Comparison of ENCODE assay signal across 14 cellular contexts in the genomic region with DNA sequence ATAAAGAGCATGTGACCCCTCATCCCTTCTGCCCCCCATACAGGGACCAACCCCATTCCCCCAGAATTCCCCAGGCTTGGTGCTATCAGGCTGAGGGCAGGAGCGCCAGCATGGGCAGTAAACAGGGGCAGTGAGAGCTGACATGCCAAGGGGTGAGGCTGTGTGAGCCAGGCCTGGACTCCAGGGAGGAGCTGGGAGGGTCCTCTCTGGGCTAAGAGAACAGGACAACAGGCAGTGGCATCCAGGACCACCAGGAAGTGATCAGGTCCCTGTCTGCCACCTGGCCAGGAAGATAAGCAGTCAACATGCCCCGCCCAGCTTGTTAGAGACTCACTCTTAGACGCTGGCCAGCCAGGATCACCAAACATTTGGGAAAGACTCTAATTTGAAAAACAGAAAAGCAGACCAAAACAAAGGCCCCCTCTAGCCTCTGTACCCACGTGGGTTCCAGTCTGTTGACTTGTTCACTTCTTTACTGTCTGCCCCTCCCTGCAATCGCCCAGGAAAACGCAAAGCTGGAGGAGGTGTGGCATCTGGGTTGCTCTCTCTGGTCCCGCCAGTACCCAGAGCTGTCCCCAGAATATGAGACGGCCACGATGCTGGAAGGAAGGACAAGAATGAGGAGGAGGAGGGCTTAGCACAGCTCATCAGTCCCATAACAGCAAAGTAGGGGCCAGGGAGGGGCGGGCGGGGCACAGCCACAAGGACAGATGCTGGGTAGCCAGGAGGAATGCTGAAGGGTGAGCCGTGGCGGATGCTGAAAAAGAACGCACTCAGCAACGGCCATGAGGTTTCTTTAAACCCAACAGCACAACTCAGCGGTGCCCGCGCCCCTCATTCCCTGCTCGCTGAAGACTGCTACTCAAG.
DNase-seq lines count a peak whose midpoint lies in the region; ATAC-seq and TF ChIP-seq lines count a peak whose summit lies in the region.
"Had no signal": no experiment of that assay in that cellular context is flagged by ENCODE, and none has a peak within 500 bp of the region (broad histone marks: within the 10 kb centered on the region; RNA-seq: fewer than 3 reads in every experiment).

No MANE protein-coding gene starts in this region.

- POLR2A ChIA-PET in T-cell (lab: Charles Lee), result no interaction called here

- H3K79me2 ChIP-seq in GM23338 (replicated peaks; ENCODE audit: insufficient read depth), result peaks cover 85% of the 10 kb centered on the region

- H3K4me3 Mint-ChIP-seq in GM23338, result no peak overlapping the region
- H3K4me3 Mint-ChIP-seq in T-cell, result peak overlapping the region in 1 of 3 donors; percentile 42
- H3K4me3 Mint-ChIP-seq: CD8-positive, alpha-beta T cell had no signal

- H3F3A ChIP-seq in GM23338 (replicated peaks; ENCODE audit: low read depth), result no peaks in the 10 kb centered on the region

- peaks cover 7% of the 10 kb centered on the region for H3K27me3 Mint-ChIP-seq in GM23338 (ENCODE audit: insufficient read depth, low read depth, poor library complexity)
- no peaks in the 10 kb centered on the region for H3K27me3 Mint-ChIP-seq in T-cell

- H3K27me3 ChIP-seq in GM23338 (ENCODE audit: insufficient read depth) (no peaks in the 10 kb centered on the region), psoas muscle (ENCODE audit: insufficient read depth in 3 of 3, low read length in 2 of 3) (no peaks in the 10 kb centered on the region), upper lobe of right lung (no peaks in the 10 kb centered on the region)
- H3K27me3 ChIP-seq: SJSA1 had no signal

- H3K9me3 Mint-ChIP-seq in GM23338 (no peaks in the 10 kb centered on the region; the same call in 2 of the 3 replicates), T-cell (no peaks in the 10 kb centered on the region)
- H3K9me3 Mint-ChIP-seq: CD8-positive, alpha-beta T cell had no signal

- peaks cover 34% of the 10 kb centered on the region for H3K4me1 ChIP-seq in GM23338 (ENCODE audit: insufficient read depth)
- H3K4me1 ChIP-seq in psoas muscle, result peaks cover 90% of the 10 kb centered on the region
- H3K4me1 ChIP-seq in upper lobe of right lung, result peaks cover 18% of the 10 kb centered on the region
- H3K4me1 ChIP-seq: SJSA1 had no signal

- 0 out of 2 replicates have a peak overlapping the region, but pooled peaks have one; percentile 27 for H3K4me2 ChIP-seq in GM23338

- H3K9me2 ChIP-seq in GM23338 (ENCODE audit: insufficient read depth), result no peaks in the 10 kb centered on the region

- H3K27ac ChIP-seq in GM23338 (ENCODE audit: low read depth) (peak overlapping the region; percentile 39; the same call in 1 of the 2 replicates), psoas muscle (peak overlapping the region; percentile 61), upper lobe of right lung (no peak overlapping the region)
- H3K27ac ChIP-seq: SJSA1, thoracic aorta had no signal

- DNase-seq in GM23338 (ENCODE audit: low spot score) (no peak), T-cell (no peak), islet precursor cell (peak; percentile 51), psoas muscle (peak in 1 of 2 donors; percentile 26), upper lobe of right lung (no peak), NCI-H446 treated with DMSO at 0.1 percent for 48 hours (lab: John Stamatoyannopoulos, UW) (no peak), SKM-1 treated with dmso at 0.1 percent for 144 hours (lab: John Stamatoyannopoulos, UW; ENCODE audit: unreplicated experiment) (no peak), inferior parietal cortex (ENCODE audit: extremely low spot score) (no peak)
- DNase-seq: activated CD4-positive, alpha-beta T cell treated with anti-CD3 and anti-CD28 coated beads, Interleukin-2, amount 50 U/mL, for 48 hours; CD8-positive, alpha-beta T cell; EL; NCI-H2029 treated with DMSO at 0.1 percent for 48 hours had no signal

- CTCF ChIA-PET in T-cell (lab: Charles Lee), result no interaction called here

- H3K36me3 ChIP-seq in GM23338 (ENCODE audit: insufficient read depth) (no peaks in the 10 kb centered on the region), psoas muscle (ENCODE audit: insufficient read depth in 1 of 2, low read depth in 1 of 2) (no peaks in the 10 kb centered on the region), upper lobe of right lung (no peaks in the 10 kb centered on the region)
- H3K36me3 ChIP-seq: SJSA1, thoracic aorta had no signal

- H4K20me1 ChIP-seq in GM23338 (replicated peaks; ENCODE audit: insufficient read depth), result peaks cover 20% of the 10 kb centered on the region; the same call in 1 of the 2 replicates

- intact Hi-C loops in psoas muscle (cut with DNase I), result no loop called here
- intact Hi-C loops in upper lobe of right lung (cut with DNase I), result no loop called here

- no peak overlapping the region for H3K4me3 ChIP-seq in GM23338
- H3K4me3 ChIP-seq in psoas muscle, result no peak overlapping the region
- no peak overlapping the region for H3K4me3 ChIP-seq in upper lobe of right lung
- H3K4me3 ChIP-seq: SJSA1, thoracic aorta had no signal

- ATAC-seq in GM23338 (peak; percentile 13; the same call in 2 of the 3 replicates), T-cell (replicated peaks in 1 of 4) (no peak), psoas muscle (peak in 3 of 4 donors; percentile 4 to 51 (median 33)), upper lobe of right lung (no peak)
- ATAC-seq: CD8-positive, alpha-beta T cell had no signal

- H3K4me1 Mint-ChIP-seq in GM23338 (peaks cover 77% of the 10 kb centered on the region), T-cell (peaks cover 77 to 81% (median 79%) of the 10 kb centered on the region in 3 donors)

- WGBS in psoas muscle, 3 donors, result 67 to 75% (median 68%) methylated on average over 19 of the region's 19 CpGs

- no peaks in the 10 kb centered on the region for H3K9me3 ChIP-seq in psoas muscle
- H3K9me3 ChIP-seq in upper lobe of right lung, result no peaks in the 10 kb centered on the region
- H3K9me3 ChIP-seq: SJSA1, thoracic aorta had no signal

- no peak overlapping the region for H3K27ac Mint-ChIP-seq in GM23338
- peak overlapping the region; percentile 4 to 23 for H3K27ac Mint-ChIP-seq in T-cell

- H3K36me3 Mint-ChIP-seq in GM23338 (ENCODE audit: low read depth) (no peaks in the 10 kb centered on the region), T-cell (peaks cover 8% of the 10 kb centered on the region)
- H3K36me3 Mint-ChIP-seq: CD8-positive, alpha-beta T cell had no signal

- TF ChIP-seq CTCF in GM23338 (conservative IDR thresholded peaks at IDR 0.05; ENCODE audit: low read depth in 2 of 2), result no peak
- no peak for TF ChIP-seq CTCF in psoas muscle (IDR thresholded peaks at IDR 0.05)
- no peak for TF ChIP-seq CTCF in upper lobe of right lung (IDR thresholded peaks at IDR 0.05)

- H2AFZ ChIP-seq in GM23338, result no peak overlapping the region

TF ChIP-seq in GM23338, 12 proteins besides CTCF, POLR2A, EP300 and RAD21 (continues in another document):
- TF ChIP-seq EZH2phosphoT487 (IDR thresholded peaks at IDR 0.05; ENCODE audit: unreplicated experiment), result no peak
- no peak for TF ChIP-seq ZNF331 (CRISPR knock-in tag; IDR thresholded peaks at IDR 0.05; ENCODE audit: low read depth)
- TF ChIP-seq ZNF114 (CRISPR knock-in tag; IDR thresholded peaks at IDR 0.05), result no peak

Comparison
In these comparisons a context has a peak if more than half of its experiments do, and no peak if none do; other contexts are left out.
1. ATAC-seq: peak in GM23338 (single experiment) and psoas muscle (3 of 4); none in T-cell (0 of 4) and upper lobe of right lung (single experiment).